15 cellular contexts compared by ENCODE assay signal in genomic region chr4:13325744-13326143, GRCh38.
"Had no signal": no experiment of that assay in that cellular context is flagged by ENCODE, and none has a peak within 500 bp of the region (broad histone marks: within the 10 kb centered on the region; RNA-seq: fewer than 3 reads in every experiment).

No MANE protein-coding gene starts in this region.

- H3K36me3 ChIP-seq: gastrocnemius medialis, ovary, thoracic aorta had no signal

- H3K4me3 Mint-ChIP-seq: activated naive CD4-positive, alpha-beta T cell treated with anti-CD3 and anti-CD28 coated beads, Interleukin-2, amount 10 ng/mL, durations not matched to agents 7 days and 5 days; central memory CD8-positive, alpha-beta T cell; stimulated activated effector memory CD8-positive, alpha-beta T cell treated with anti-CD3 and anti-CD28 coated beads, Interleukin-12 subunit alpha, Interleukin-12 subunit beta, amount 100 ng/mL, for 72 hours; T-cell had no signal

- H3K9me3 Mint-ChIP-seq: activated naive CD4-positive, alpha-beta T cell treated with anti-CD3 and anti-CD28 coated beads, Interleukin-2, amount 10 ng/mL, durations not matched to agents 7 days and 5 days; activated T-helper 2 cell treated with anti-CD3 and anti-CD28 coated beads, Interferon-gamma antibody, Interleukin-2, Interleukin-4, amounts not matched to agents 10 μg/mL and 5 μg/mL and 100 μg/mL, durations not matched to agents 14 hours and 24 hours and 36 hours; central memory CD8-positive, alpha-beta T cell had no signal

- H3K9me3 ChIP-seq: gastrocnemius medialis had no signal

- H3K27me3 ChIP-seq: gastrocnemius medialis, ovary had no signal

- H3K4me3 ChIP-seq: coronary artery, gastrocnemius medialis, ovary, SK-N-MC, thoracic aorta had no signal

- ATAC-seq: gastrocnemius medialis; left lobe of liver; stimulated activated effector memory CD8-positive, alpha-beta T cell treated with anti-CD3 and anti-CD28 coated beads, Interleukin-12 subunit alpha, Interleukin-12 subunit beta, amount 100 ng/mL, for 72 hours; T-cell had no signal

- H3K4me1 ChIP-seq: gastrocnemius medialis had no signal

- H3K27me3 Mint-ChIP-seq: activated naive CD4-positive, alpha-beta T cell treated with anti-CD3 and anti-CD28 coated beads, Interleukin-2, amount 10 ng/mL, durations not matched to agents 7 days and 5 days; central memory CD8-positive, alpha-beta T cell; T-cell had no signal

- H3K4me1 Mint-ChIP-seq: activated naive CD4-positive, alpha-beta T cell treated with anti-CD3 and anti-CD28 coated beads, Interleukin-2, amount 10 ng/mL, durations not matched to agents 7 days and 5 days; central memory CD8-positive, alpha-beta T cell; stimulated activated effector memory CD8-positive, alpha-beta T cell treated with anti-CD3 and anti-CD28 coated beads, Interleukin-12 subunit alpha, Interleukin-12 subunit beta, amount 100 ng/mL, for 72 hours had no signal

- DNase-seq: activated CD4-positive, alpha-beta T cell treated with anti-CD3 and anti-CD28 coated beads, Interleukin-2, amount 50 U/mL, for 48 hours; activated naive CD4-positive, alpha-beta T cell treated with anti-CD3 and anti-CD28 coated beads, Interleukin-2, amount 10 ng/mL, durations not matched to agents 7 days and 5 days; effector CD4-positive, alpha-beta T cell; gastrocnemius medialis; ovary; T-cell; T1000 had no signal

- H3K27ac Mint-ChIP-seq: activated naive CD4-positive, alpha-beta T cell treated with anti-CD3 and anti-CD28 coated beads, Interleukin-2, amount 10 ng/mL, durations not matched to agents 7 days and 5 days; activated T-helper 2 cell treated with anti-CD3 and anti-CD28 coated beads, Interferon-gamma antibody, Interleukin-2, Interleukin-4, amounts not matched to agents 10 μg/mL and 5 μg/mL and 100 μg/mL, durations not matched to agents 14 hours and 24 hours and 36 hours; stimulated activated effector memory CD8-positive, alpha-beta T cell treated with anti-CD3 and anti-CD28 coated beads, Interleukin-12 subunit alpha, Interleukin-12 subunit beta, amount 100 ng/mL, for 72 hours; T-cell had no signal

- H3K36me3 Mint-ChIP-seq: activated naive CD4-positive, alpha-beta T cell treated with anti-CD3 and anti-CD28 coated beads, Interleukin-2, amount 10 ng/mL, durations not matched to agents 7 days and 5 days; stimulated activated effector memory CD8-positive, alpha-beta T cell treated with anti-CD3 and anti-CD28 coated beads, Interleukin-12 subunit alpha, Interleukin-12 subunit beta, amount 100 ng/mL, for 72 hours had no signal

- H3K27ac ChIP-seq: coronary artery, gastrocnemius medialis, ovary, SK-N-MC, thoracic aorta, VCaP had no signal
